Comparison of ENCODE assay signal across 9 cellular contexts in the genomic region with DNA sequence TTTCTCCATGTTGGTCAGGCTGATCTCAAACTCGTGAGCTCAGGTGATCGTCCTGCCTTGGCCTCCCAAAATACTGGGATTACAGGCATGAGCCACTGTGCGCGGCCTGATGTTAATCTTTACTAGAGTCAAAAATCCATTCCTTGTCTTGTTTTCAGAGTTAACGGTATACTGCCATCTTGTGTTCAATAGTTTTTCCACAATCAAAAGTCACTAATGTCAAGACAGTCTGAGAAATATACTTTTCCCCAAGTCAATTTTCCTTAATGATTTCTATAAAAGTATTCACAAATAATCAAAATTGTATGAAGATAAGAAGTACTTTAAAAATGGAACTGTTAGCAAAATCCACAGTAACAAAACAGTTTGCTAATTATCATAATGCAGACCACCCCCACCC. TPM values are rescaled to one million over a fixed set of nuclear protein-coding genes. Genes with fewer than 3 reads are reported as not detected.
DNase-seq lines count a peak whose midpoint lies in the region; ATAC-seq, FAIRE-seq and TF ChIP-seq lines count a peak whose summit lies in the region.
"Had no signal": no experiment of that assay in that cellular context is flagged by ENCODE, and none has a peak within 500 bp of the region (broad histone marks: within the 10 kb centered on the region; RNA-seq: fewer than 3 reads in every experiment).

No MANE protein-coding gene starts in this region.

- peak; percentile 41 for FAIRE-seq in GM18507 (lab: Jason Lieb, UNC)

- no peak overlapping the region for H3K4me3 ChIP-seq in BJ (ENCODE audit: low read depth, low read length)

- peaks cover 14% of the 10 kb centered on the region for H3K36me3 Mint-ChIP-seq in natural killer cell

- H3K27me3 Mint-ChIP-seq in natural killer cell (ENCODE audit: low read depth in 2 of 2), result no peaks in the 10 kb centered on the region

- POLR2A ChIA-PET in BJ (lab: Charles Lee), result no interaction called here

- H3K4me3 Mint-ChIP-seq in natural killer cell, result peak overlapping the region; percentile 75

- peaks cover 48 to 59% of the 10 kb centered on the region in 2 donors for H3K4me1 Mint-ChIP-seq in natural killer cell

- CTCF ChIA-PET in BJ (lab: Yijun Ruan, JAX), result interaction anchor here (1.2 to 2.5 kb wide), 3 partner anchors 8 to 12 kb away, joined by 4 to 11 read pairs (median 8); a partner anchor contains a TSS

- intact Hi-C loops in natural killer cell (cut with micrococcal nuclease), result loop anchor here (10.0 kb wide), 2 partner anchors 1324 to 1954 kb away; a partner anchor contains a TSS

- H3K27ac Mint-ChIP-seq in natural killer cell, result peak overlapping the region; percentile 90 to 95

- DNase-seq in BJ (ENCODE audit: low read depth) (no peak), GM18507 (ENCODE audit: extremely low spot score, insufficient read length, low read depth) (no peak), NCI-H69 (lab: John Stamatoyannopoulos, UW) (peak; percentile 8), cerebellum (ENCODE audit: low spot score) (peak; percentile 23), natural killer cell (no peak), NCI-H2029 (lab: John Stamatoyannopoulos, UW) (no peak)

- ATAC-seq in natural killer cell (peak; percentile 46 to 57 (median 53)), esophagus mucosa (no peak), HG02763 (IDR thresholded peaks at IDR 0.05; ENCODE audit: unreplicated experiment) (no peak)

- H3K36me3 ChIP-seq in BJ (ENCODE audit: control insufficient read depth, insufficient read depth, low read length), result peaks cover 15% of the 10 kb centered on the region

- TF ChIP-seq CTCF in BJ (IDR thresholded peaks at IDR 0.05; ENCODE audit: insufficient read depth, low read depth, low read length) (peak; percentile 32), natural killer cell (IDR thresholded peaks at IDR 0.05) (peak; percentile 52)

- no peaks in the 10 kb centered on the region for H3K9me3 Mint-ChIP-seq in natural killer cell

- H3K27me3 ChIP-seq in BJ (ENCODE audit: control insufficient read depth, insufficient read depth, low read length), result no peaks in the 10 kb centered on the region
- H3K27me3 ChIP-seq: neutrophil had no signal

RNA-seq across cellular contexts. Expression of a gene that starts 8.5 kb away (rescaled TPM):
- polyA plus RNA-seq in BJ (2011; rRNA removed), result 15.7 and 34.9 TPM in 2 replicates
- polyA minus RNA-seq in BJ (2011; rRNA and poly(A)+ RNA removed), result 25.9 and 31.4 TPM in 2 replicates
- total RNA-seq in cerebellum (101 TPM), natural killer cell (100 to 1,000 TPM; 126 to 166 (median 139) TPM), esophagus mucosa (20.9 TPM)

RNA-seq across cellular contexts. Expression of a gene that starts 44.3 kb away (rescaled TPM):
- 5.2 and 9.7 TPM in 2 replicates for polyA plus RNA-seq in BJ (2011; rRNA removed)
- polyA minus RNA-seq in BJ (2011; rRNA and poly(A)+ RNA removed), result 10.6 and 15.2 TPM in 2 replicates
- total RNA-seq in cerebellum, result 35.6 TPM
- total RNA-seq in natural killer cell, result 10 to 100 TPM; 33.3 to 41.9 (median 36.6) TPM
- total RNA-seq in esophagus mucosa, result 15.5 TPM

Comparison
In these comparisons a context has a peak if more than half of its experiments do, and no peak if none do; other contexts are left out.
1. DNase-seq: peak in NCI-H69 (single experiment) and cerebellum (single experiment); none in BJ (single experiment), GM18507 (single experiment), natural killer cell (single experiment) and NCI-H2029 (single experiment).
2. ATAC-seq: peak in natural killer cell (3 of 3); none in esophagus mucosa (single experiment) and HG02763 (single experiment).